ENCODE assay signal across 17 cellular contexts in the genomic region with DNA sequence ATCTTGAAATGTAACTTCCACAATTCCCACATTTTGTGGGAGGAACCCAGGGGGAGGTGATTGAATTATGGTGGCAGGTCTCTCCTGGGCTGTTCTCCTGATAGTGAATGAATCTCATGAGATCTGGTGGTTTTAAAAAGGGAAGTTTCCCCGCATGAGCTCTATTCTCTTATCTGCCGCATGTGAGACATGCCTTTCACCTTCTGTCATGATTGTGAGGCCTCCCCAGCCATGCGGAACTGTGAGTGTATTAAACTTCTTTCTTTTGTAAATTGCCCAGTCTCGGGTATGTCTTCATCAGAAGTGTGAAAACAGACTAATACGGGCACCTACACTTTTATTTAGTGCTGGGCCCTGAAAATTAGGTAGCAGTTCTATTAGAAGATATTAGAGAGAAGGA. TPM values are rescaled to one million over a fixed set of nuclear protein-coding genes. Genes with fewer than 3 reads are reported as not detected.
DNase-seq lines count a peak whose midpoint lies in the region; ATAC-seq, FAIRE-seq and TF ChIP-seq lines count a peak whose summit lies in the region.
"Had no signal": no experiment of that assay in that cellular context is flagged by ENCODE, and none has a peak within 500 bp of the region (broad histone marks: within the 10 kb centered on the region; RNA-seq: fewer than 3 reads in every experiment).

No MANE protein-coding gene starts in this region.

- H3K27ac Mint-ChIP-seq in neural progenitor cell = no peak overlapping the region
- H3K27ac Mint-ChIP-seq: activated naive CD4-positive, alpha-beta T cell treated with anti-CD3 and anti-CD28 coated beads, Interleukin-2, amount 50 U/mL, for 72 hours had no signal

- POLR2A ChIA-PET in GM12878 (lab: Charles Lee) = interaction anchor here (0.6 kb wide), 1 partner anchor 93 kb away, joined by 4 read pairs; no protein-coding TSS in a partner anchor

- no peak for TF ChIP-seq POLR2A in GM12878 (IDR thresholded peaks at IDR 0.05; ENCODE audit: low read depth, low read length)

- H3K9me3 Mint-ChIP-seq in neural progenitor cell = peaks cover 3% of the 10 kb centered on the region

- TF ChIP-seq CTCF in GM12878 (IDR thresholded peaks at IDR 0.05 in 2 of 3, conservative IDR thresholded peaks at IDR 0.05 in 1 of 3; ENCODE audit: control insufficient read depth in 2 of 3, extremely low read depth in 1 of 3, insufficient read depth in 1 of 3, low read depth in 3 of 3, low read length in 3 of 3) (no peak), neural progenitor cell (IDR thresholded peaks at IDR 0.05) (no peak)

- H3F3A ChIP-seq in neural progenitor cell (ENCODE audit: low read depth) = no peaks in the 10 kb centered on the region

- H3K4me3 ChIP-seq in GM12878 (no peak overlapping the region), neural progenitor cell (no peak overlapping the region)
- H3K4me3 ChIP-seq: gastrocnemius medialis, left lung had no signal

- H3K9ac ChIP-seq in GM12878 (ENCODE audit: control insufficient read depth, insufficient read depth, low read length) (no peak overlapping the region), neural progenitor cell (no peak overlapping the region)

- H3K27me3 ChIP-seq in GM12878 (replicated peaks in 1 of 2; ENCODE audit: control insufficient read depth in 2 of 2, insufficient read depth in 2 of 2, low read length in 1 of 2) = no peaks in the 10 kb centered on the region
- H3K27me3 ChIP-seq in neural progenitor cell = no peaks in the 10 kb centered on the region
- H3K27me3 ChIP-seq: gastrocnemius medialis, left lung had no signal

- H3K79me2 ChIP-seq in GM12878 (ENCODE audit: control insufficient read depth, insufficient read depth, low read length) = no peaks in the 10 kb centered on the region
- no peaks in the 10 kb centered on the region for H3K79me2 ChIP-seq in neural progenitor cell (ENCODE audit: low read depth)

- H3K4me3 Mint-ChIP-seq in neural progenitor cell = no peak overlapping the region

- no TSS peak for BruUV-seq in GM12878 (replicated peaks; lab: Mats Ljungman, UMichigan)

- H3K36me3 ChIP-seq in GM12878 (ENCODE audit: control insufficient read depth in 2 of 2, insufficient read depth in 2 of 2, low read length in 1 of 2) = no peaks in the 10 kb centered on the region
- no peaks in the 10 kb centered on the region for H3K36me3 ChIP-seq in neural progenitor cell
- H3K36me3 ChIP-seq: gastrocnemius medialis, left lung had no signal

- intact Hi-C loops in GM12878 (cut with micrococcal nuclease; ENCODE audit: unreplicated experiment) = loop anchor here (2.0 kb wide), 1 partner anchor 46 kb away; a partner anchor contains a TSS

- CTCF ChIA-PET in GM12878 (lab: Yijun Ruan, JAX) = interaction anchor here (0.7 to 1.2 kb wide), 4 partner anchors 56 to 1680 kb away, joined by 3 to 4 read pairs (median 3); no protein-coding TSS in a partner anchor

- in situ Hi-C loops in GM12878 (cut with MboI) = no loop called here

- DNase-seq in GM12878 (ENCODE audit: low read depth, low spot score) (peak; percentile 5), activated T-cell treated with anti-CD3 and anti-CD28 coated beads for 4 hours (no peak), neural progenitor cell (ENCODE audit: low spot score) (no peak)
- DNase-seq in activated T-cell treated with anti-CD3 and anti-CD28 coated beads, Interleukin-2, amount 50 U/mL, for 48 hours = no peak
- DNase-seq in activated effector memory CD4-positive, alpha-beta T cell treated with Interleukin-2 at 50 U/mL for 16 hours = no peak
- DNase-seq: activated CD4-positive, alpha-beta T cell treated with anti-CD3 and anti-CD28 coated beads, Interleukin-2, amount 50 U/mL, for 4 hours; DND-41; gastrocnemius medialis; left lung; NCI-H524 treated with DMSO at 0.1 percent for 48 hours; occipital lobe; stimulated activated naive CD8-positive, alpha-beta T cell treated with anti-CD3 and anti-CD28 coated beads, Interleukin-15, Interleukin-2, amounts not matched to agents 100 U/mL and 50 U/mL, for 24 hours had no signal

- H3K4me1 ChIP-seq in GM12878 (ENCODE audit: control insufficient read depth, insufficient read depth, low read length) = no peaks in the 10 kb centered on the region
- H3K4me1 ChIP-seq in neural progenitor cell = no peaks in the 10 kb centered on the region
- H3K4me1 ChIP-seq: gastrocnemius medialis, left lung had no signal

- H3K4me1 Mint-ChIP-seq in neural progenitor cell = peaks cover 6% of the 10 kb centered on the region

- TF ChIP-seq RAD21 in GM12878 (IDR thresholded peaks at IDR 0.05; ENCODE audit: insufficient read depth, low read depth, low read length) = no peak

- SMC1A ChIA-PET in GM12878 (lab: Charles Lee; ENCODE audit: uncharacterized antibody, unreplicated experiment) = interaction anchor here (1.1 to 2.0 kb wide), 3 partner anchors 11 to 84 kb away, joined by 3 to 8 read pairs (median 5); a partner anchor contains a TSS

- H3K9me3 ChIP-seq in GM12878 (replicated peaks; ENCODE audit: control insufficient read depth, insufficient read depth, low read length) (no peaks in the 10 kb centered on the region; the same call in 2 of the 3 replicates), neural progenitor cell (ENCODE audit: low read depth) (no peaks in the 10 kb centered on the region)
- H3K9me3 ChIP-seq: gastrocnemius medialis, left lung had no signal

- FAIRE-seq in GM12878 (lab: Jason Lieb, UNC) = no peak
- FAIRE-seq: GM19239 had no signal

- 1% methylated on average over 5 of the region's 5 CpGs for WGBS in GM12878 (ENCODE audit: insufficient coverage, insufficient replicate concordance, low lambda C conversion rate, missing lambda C conversion rate)

- H3K27ac ChIP-seq in GM12878 (ENCODE audit: control insufficient read depth, insufficient read depth) (no peak overlapping the region), neural progenitor cell (no peak overlapping the region)
- H3K27ac ChIP-seq: gastrocnemius medialis, left lung had no signal

- H2AFZ ChIP-seq in GM12878 (ENCODE audit: control insufficient read depth, low read depth, low read length) (peak overlapping the region; percentile 18; the same call in 1 of the 2 replicates), neural progenitor cell (replicated peaks) (no peak overlapping the region)

- no peak for TF ChIP-seq EP300 in GM12878 (IDR thresholded peaks at IDR 0.05; ENCODE audit: borderline replicate concordance in 1 of 2, control insufficient read depth in 1 of 2, low read depth in 2 of 2, low read length in 2 of 2)

- no peaks in the 10 kb centered on the region for H3K36me3 Mint-ChIP-seq in neural progenitor cell
- H3K36me3 Mint-ChIP-seq: activated naive CD4-positive, alpha-beta T cell treated with anti-CD3 and anti-CD28 coated beads, Interleukin-2, amount 50 U/mL, for 72 hours had no signal

- H3K27me3 Mint-ChIP-seq in neural progenitor cell (ENCODE audit: insufficient read depth, low read depth) = peaks cover 6% of the 10 kb centered on the region

- RAD21 ChIA-PET in GM12878 (lab: Charles Lee; ENCODE audit: unreplicated experiment) = interaction anchor here (1.0 to 1.4 kb wide), 4 partner anchors 11 to 601 kb away, joined by 3 to 4 read pairs (median 4); no protein-coding TSS in a partner anchor

- ATAC-seq in GM18519 (IDR thresholded peaks at IDR 0.05; ENCODE audit: low FRiP score, unreplicated experiment) (peak; percentile 79), GM21619 (IDR thresholded peaks at IDR 0.05; ENCODE audit: unreplicated experiment) (peak; percentile 69), HG03159 (IDR thresholded peaks at IDR 0.05; ENCODE audit: unreplicated experiment) (peak; percentile 73), GM12878 (peak; percentile 89)
- ATAC-seq: activated naive CD4-positive, alpha-beta T cell treated with anti-CD3 and anti-CD28 coated beads, Interleukin-2, amount 50 U/mL, for 72 hours; gastrocnemius medialis; left lung; stimulated activated naive CD8-positive, alpha-beta T cell treated with anti-CD3 and anti-CD28 coated beads, Interleukin-15, Interleukin-2, amounts not matched to agents 100 U/mL and 50 U/mL, for 24 hours had no signal

- no peak overlapping the region for H3K4me2 ChIP-seq in GM12878 (ENCODE audit: control insufficient read depth, insufficient read depth)
- H3K4me2 ChIP-seq in neural progenitor cell = no peak overlapping the region

- H4K20me1 ChIP-seq in GM12878 (ENCODE audit: control insufficient read depth, insufficient read depth) (no peaks in the 10 kb centered on the region), neural progenitor cell (ENCODE audit: low read depth) (no peaks in the 10 kb centered on the region)

TF ChIP-seq in GM12878, 131 proteins besides CTCF, POLR2A, EP300 and RAD21 (continues in another document):
- TF ChIP-seq RFX5 (IDR thresholded peaks at IDR 0.05; ENCODE audit: low read depth, low read length) (no peak), SREBF2 (IDR thresholded peaks at IDR 0.05; ENCODE audit: low read length) (no peak), HCFC1 (IDR thresholded peaks at IDR 0.05; ENCODE audit: low read length) (no peak), SP1 (IDR thresholded peaks at IDR 0.05; ENCODE audit: low read depth, low read length) (no peak), ATF7 (IDR thresholded peaks at IDR 0.05; ENCODE audit: low read depth) (0 out of 2 replicates have a peak, but pooled peaks have one; percentile 27), GATAD2B (conservative IDR thresholded peaks at IDR 0.05; ENCODE audit: low read depth) (no peak), KLF5 (IDR thresholded peaks at IDR 0.05; ENCODE audit: partially characterized antibody) (no peak), PAX8 (IDR thresholded peaks at IDR 0.05) (0 out of 2 replicates have a peak, but pooled peaks have one; percentile 46), NR2C1 (IDR thresholded peaks at IDR 0.05) (no peak)

RNA-seq across cellular contexts. Expression of a gene that starts 45.8 kb away (rescaled TPM):
- total RNA-seq in GM12878 (2013; cell fraction: nucleolus; rRNA removed) = 8.0 and 13.8 TPM in 2 replicates
- total RNA-seq in GM12878 (2014; rRNA removed) (16.9 and 18.6 TPM in 2 replicates), GM12878 (2014; rRNA removed; fragmentation: Illumina TruSeq; extraction: Trizol) (11.0 and 11.7 TPM in 2 replicates), GM12878 (2021) (12.1 and 12.7 TPM in 2 replicates), neural progenitor cell (ENCODE audit: low replicate concordance) (0.25 and 0.45 TPM in 2 replicates)
- 3.5 TPM for polyA plus RNA-seq in GM12878 (2011; ENCODE audit: low read depth)
- polyA plus RNA-seq in GM12878 (2011; rRNA removed) (64.2 and 84.9 TPM in 2 replicates), GM12878 (2014; fragmentation: Illumina TruSeq; extraction: Trizol) (13.4 and 16.7 TPM in 2 replicates), GM12878 (2014; fragmentation: Nextera tagmentation; extraction: Ambion mirVana) (10 to 100 TPM; 12.5 to 32.0 TPM), GM12878 (2014; rRNA removed) (18.7 and 23.8 TPM in 2 replicates), GM12878 (2016; fragmentation: Nextera tagmentation; extraction: Ambion mirVana) (10 to 100 TPM; 15.5 to 20.1 TPM)
- polyA plus RNA-seq in GM12878 (2011; cell fraction: cytosol; rRNA removed) = 35.8 and 56.5 TPM in 2 replicates
- 29.4 and 39.9 TPM in 2 replicates for polyA plus RNA-seq in GM12878 (2011; cell fraction: nucleus; rRNA removed)
- 6.0 and 8.2 TPM in 2 replicates for polyA plus RNA-seq in GM12878 (2012)
- polyA minus RNA-seq in GM12878 (2011; rRNA and poly(A)+ RNA removed) = 16.5 and 32.8 TPM in 2 replicates
- polyA minus RNA-seq in GM12878 (2011; cell fraction: cytosol; rRNA and poly(A)+ RNA removed) = 13.7 and 17.5 TPM in 2 replicates
- 27.9 and 30.2 TPM in 2 replicates for polyA minus RNA-seq in GM12878 (2011; cell fraction: nucleus; rRNA and poly(A)+ RNA removed)
